Comparison of ENCODE assay signal across 33 cellular contexts in the genomic region with DNA sequence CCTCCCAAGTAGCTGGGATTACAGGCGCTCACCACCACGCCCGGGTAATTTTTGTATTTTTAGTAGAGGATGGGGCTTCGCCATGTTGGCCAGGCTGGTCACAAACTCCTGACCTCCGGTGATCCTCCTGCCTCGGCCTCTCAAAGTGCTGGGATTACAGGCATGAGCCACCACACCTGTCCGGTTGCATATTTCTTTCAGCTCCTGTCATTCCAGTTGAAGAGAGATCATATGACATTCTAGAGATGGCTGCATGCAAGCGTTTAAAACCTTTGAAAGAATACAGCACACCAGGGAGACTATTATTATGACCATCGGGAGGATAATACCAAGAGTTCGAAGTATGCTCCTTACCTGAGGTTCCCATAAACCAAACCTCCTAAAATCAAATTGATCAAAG. TPM values are rescaled to one million over a fixed set of nuclear protein-coding genes. Genes with fewer than 3 reads are reported as not detected.
"Had no signal": no experiment of that assay in that cellular context is flagged by ENCODE, and none has a peak within 500 bp of the region (broad histone marks: within the 10 kb centered on the region; RNA-seq: fewer than 3 reads in every experiment).

No MANE protein-coding gene starts in this region.

- DNase-seq: activated effector memory CD4-positive, alpha-beta T cell treated with anti-CD3 and anti-CD28 coated beads, Interleukin-2, amount 50 U/mL, for 16 hours; activated effector memory CD4-positive, alpha-beta T cell treated with Interleukin-2 at 50 U/mL for 16 hours; activated gamma-delta T cell; activated gamma-delta T cell treated with Interleukin-2 at 50 U/mL for 16 hours; activated naive CD4-positive, alpha-beta T cell; activated naive CD4-positive, alpha-beta T cell treated with anti-CD3 and anti-CD28 coated beads for 36 hours; activated naive CD4-positive, alpha-beta T cell treated with anti-CD3 and anti-CD28 coated beads, Interleukin-2, amount 10 ng/mL, durations not matched to agents 7 days and 5 days; activated naive CD4-positive, alpha-beta T cell treated with anti-CD3 and anti-CD28 coated beads, Interleukin-2, amount 50 U/mL, for 16 hours; activated naive CD4-positive, alpha-beta T cell treated with Interleukin-2 at 50 U/mL for 16 hours; activated naive CD8-positive, alpha-beta T cell treated with anti-CD3 and anti-CD28 coated beads for 36 hours; activated naive CD8-positive, alpha-beta T cell treated with anti-CD3 and anti-CD28 coated beads, Interleukin-2, amount 10 ng/mL, durations not matched to agents 7 days and 5 days; activated naive CD8-positive, alpha-beta T cell treated with anti-CD3 and anti-CD28 coated beads, Interleukin-2, amount 50 U/mL, for 24 hours; activated T-cell treated with anti-CD3 and anti-CD28 coated beads, Interleukin-2, amount 50 U/mL, for 1 hour; activated T-cell treated with anti-CD3 and anti-CD28 coated beads, Interleukin-2, amount 50 U/mL, for 24 hours; activated T-cell treated with anti-CD3 and anti-CD28 coated beads, Interleukin-2, amount 50 U/mL, for 4 hours; activated T-cell treated with anti-CD3 and anti-CD28 coated beads, Interleukin-2, amount 50 U/mL, for 48 hours; activated T-cell treated with anti-CD3 and anti-CD28 coated beads, Interleukin-2, amount 50 U/mL, for 72 hours; adrenal gland; amniotic stem cell; amygdala; anterior cingulate cortex; aorta; body of pancreas; brain microvascular endothelial cell; caudate nucleus; central memory CD4-positive, alpha-beta T cell; cerebellar nuclear complex had no signal

- H3K4me1 ChIP-seq: adrenal gland, ascending aorta, body of pancreas, breast epithelium had no signal

- H3K27me3 ChIP-seq: adrenal gland, ascending aorta, body of pancreas, brain microvascular endothelial cell, breast epithelium, cardiac muscle cell had no signal

- H3K27ac ChIP-seq: adrenal gland, ascending aorta, body of pancreas, brain microvascular endothelial cell, breast epithelium, cardiac muscle cell had no signal

- H3K4me3 ChIP-seq: adrenal gland, ascending aorta, body of pancreas, breast epithelium, cardiac muscle cell had no signal

- H3K36me3 ChIP-seq: adrenal gland, ascending aorta, brain microvascular endothelial cell, breast epithelium, cardiac muscle cell had no signal

- H3K9me3 ChIP-seq: adrenal gland, ascending aorta, body of pancreas, breast epithelium had no signal

- ATAC-seq: activated naive CD4-positive, alpha-beta T cell treated with anti-CD3 and anti-CD28 coated beads, Interleukin-2, amount 50 U/mL, for 72 hours; activated naive CD8-positive, alpha-beta T cell treated with anti-CD3 and anti-CD28 coated beads, Interleukin-2, amount 50 U/mL, for 24 hours; activated T-cell treated with anti-CD3 and anti-CD28 coated beads, Interleukin-2, amount 50 U/mL, for 4 hours; activated T-cell treated with anti-CD3 and anti-CD28 coated beads, Interleukin-2, amount 50 U/mL, for 72 hours; activated T-helper 17 cell treated with anti-CD3 and anti-CD28 coated beads, Interleukin-2, amount 50 U/mL, for 72 hours; body of pancreas had no signal

RNA-seq across cellular contexts. Expression of a gene that starts 9.6 kb away (rescaled TPM):
- total RNA-seq: ascending aorta, bronchial epithelial cell had no signal
